ENCODE assay signal across 1 cellular context in genomic region chr17:7213895-7214299, GRCh38.
TF ChIP-seq lines count a peak whose summit lies in the region.

No MANE protein-coding gene starts in this region.

TF ChIP-seq in K562, 482 proteins besides CTCF, POLR2A, EP300 and RAD21 (continued from another document and continues in another):
- no peak for TF ChIP-seq CHD7 (IDR thresholded peaks at IDR 0.05; ENCODE audit: low read depth, low read length)
- no peak for TF ChIP-seq ZNF274 (IDR thresholded peaks at IDR 0.05; ENCODE audit: borderline replicate concordance, low read depth, low read length)
- TF ChIP-seq ZNF740 (CRISPR knock-in tag; IDR thresholded peaks at IDR 0.05) = no peak
- no peak for TF ChIP-seq ZNF740 (tag; IDR thresholded peaks at IDR 0.05)
- no peak for TF ChIP-seq GTF2F1 (IDR thresholded peaks at IDR 0.05; ENCODE audit: low read depth, low read length)
- no peak for TF ChIP-seq ZNF280A (IDR thresholded peaks at IDR 0.05; ENCODE audit: low read depth, partially characterized antibody)
- TF ChIP-seq ZHX1 (conservative IDR thresholded peaks at IDR 0.05; ENCODE audit: low read length) = no peak
- no peak for TF ChIP-seq HLTF (IDR thresholded peaks at IDR 0.05)
- TF ChIP-seq ELF1 (tag; IDR thresholded peaks at IDR 0.05) = 0 out of 2 replicates have a peak, but pooled peaks have one; percentile 19
- TF ChIP-seq BRF2 (IDR thresholded peaks at IDR 0.05; ENCODE audit: borderline replicate concordance, insufficient read depth, insufficient read length) = no peak
- peak; percentile 99 for TF ChIP-seq MYNN (IDR thresholded peaks at IDR 0.05)
- TF ChIP-seq MYNN (CRISPR knock-in tag; IDR thresholded peaks at IDR 0.05) = peak; percentile 82; the same call in 1 of the 2 replicates
- no peak for TF ChIP-seq ZNF766 (CRISPR knock-in tag; conservative IDR thresholded peaks at IDR 0.05)
- TF ChIP-seq MXI1 (IDR thresholded peaks at IDR 0.05; ENCODE audit: low read depth, low read length) = peak; percentile 99
- no peak for TF ChIP-seq ZFP36 (IDR thresholded peaks at IDR 0.05; ENCODE audit: low read depth, low read length, partially characterized antibody)
- TF ChIP-seq ZNF780A (CRISPR knock-in tag; IDR thresholded peaks at IDR 0.05) = no peak
- TF ChIP-seq ZNF449 (CRISPR knock-in tag; IDR thresholded peaks at IDR 0.05) = no peak
- no peak for TF ChIP-seq SNRNP70 (optimal IDR thresholded peaks at IDR 0.05; ENCODE audit: low read depth, low read length)
- TF ChIP-seq GABPB1 (CRISPR knock-in tag; IDR thresholded peaks at IDR 0.05) = no peak
- no peak for TF ChIP-seq KLF6 (CRISPR knock-in tag; IDR thresholded peaks at IDR 0.05; ENCODE audit: borderline replicate concordance)
- TF ChIP-seq NELFE (IDR thresholded peaks at IDR 0.05; ENCODE audit: insufficient read depth, insufficient read length) = no peak
- TF ChIP-seq ZNF75A (CRISPR knock-in tag; IDR thresholded peaks at IDR 0.05) = no peak
- TF ChIP-seq CBFA2T3 (IDR thresholded peaks at IDR 0.05) = no peak
- no peak for TF ChIP-seq MAFG (tag; conservative IDR thresholded peaks at IDR 0.05)
- TF ChIP-seq ZNF140 (CRISPR knock-in tag; IDR thresholded peaks at IDR 0.05) = no peak
- TF ChIP-seq NR0B1 (IDR thresholded peaks at IDR 0.05; ENCODE audit: partially characterized antibody) = no peak
- TF ChIP-seq ZNF280B (CRISPR knock-in tag; IDR thresholded peaks at IDR 0.05) = no peak
- TF ChIP-seq TEAD1 (CRISPR knock-in tag; IDR thresholded peaks at IDR 0.05) = no peak; a peak in 1 of 4 replicates
- no peak for TF ChIP-seq ESRRB (CRISPR knock-in tag; IDR thresholded peaks at IDR 0.05; ENCODE audit: borderline replicate concordance)
- no peak for TF ChIP-seq NR4A1 (CRISPR knock-in tag; IDR thresholded peaks at IDR 0.05)
- no peak for TF ChIP-seq NR4A1 (tag; IDR thresholded peaks at IDR 0.05)
- TF ChIP-seq UBTF (IDR thresholded peaks at IDR 0.05; ENCODE audit: borderline replicate concordance in 1 of 2, low read depth in 2 of 2, low read length in 2 of 2) = no peak
